In the genomic region with DNA sequence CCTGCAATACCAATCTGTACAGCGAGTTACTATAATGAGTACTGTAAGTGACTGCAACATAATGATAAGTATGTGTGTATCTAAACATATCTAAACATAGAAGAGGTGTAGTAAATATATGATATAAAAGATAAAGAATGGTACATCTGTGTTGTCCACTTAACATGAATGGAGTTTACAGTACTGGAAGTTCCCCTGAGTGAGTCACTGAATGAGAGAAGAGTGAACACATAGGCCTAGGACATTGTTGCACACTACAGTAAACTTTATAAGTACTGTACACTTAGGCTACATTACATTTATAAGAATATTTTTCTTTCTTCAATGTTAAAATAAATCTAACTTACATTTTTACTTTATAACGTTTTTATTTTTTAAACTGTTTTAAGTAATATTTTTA, we compare ENCODE assay signal across 16 cellular contexts.
"Had no signal": no experiment of that assay in that cellular context is flagged by ENCODE, and none has a peak within 500 bp of the region (broad histone marks: within the 10 kb centered on the region; RNA-seq: fewer than 3 reads in every experiment).

No MANE protein-coding gene starts in this region.

- H3K36me3 ChIP-seq: gastrocnemius medialis, neutrophil, thoracic aorta, transverse colon had no signal

- H3K4me3 ChIP-seq: gastrocnemius medialis, lung, psoas muscle, thoracic aorta, transverse colon had no signal

- ATAC-seq: gastrocnemius medialis; left colon; left ventricle myocardium superior; naive thymus-derived CD4-positive, alpha-beta T cell; psoas muscle; sciatic nerve; stimulated activated naive B cell treated with anti-CD40 and anti-IgM and Interleukin-4, amounts not matched to agents 10 μg/mL and 1 μg/mL and 100 μg/mL, for 72 hours; stimulated activated naive CD8-positive, alpha-beta T cell treated with anti-CD3 and anti-CD28 coated beads, Interleukin-15, amount 100 ng/mL, for 72 hours had no signal

- DNase-seq: gastrocnemius medialis; islet precursor cell; left colon; left ventricle myocardium superior; naive thymus-derived CD4-positive, alpha-beta T cell; nephron progenitor cell; psoas muscle; stimulated activated CD4-positive, alpha-beta T cell treated with anti-CD3 and anti-CD28 coated beads, Interleukin-2, amount 100 ng/mL, for 24 hours; stimulated activated CD4-positive, alpha-beta T cell treated with anti-CD3 and anti-CD28 coated beads, Interleukin-4, amount 100 ng/mL, for 4 hours; stimulated activated naive B cell treated with anti-CD40 and anti-IgM and Interleukin-4, amounts not matched to agents 10 μg/mL and 1 μg/mL and 100 μg/mL, for 72 hours; stimulated activated naive CD8-positive, alpha-beta T cell treated with anti-CD3 and anti-CD28 coated beads, Interleukin-15, amount 100 ng/mL, for 72 hours; transverse colon had no signal

- H3K27me3 ChIP-seq: gastrocnemius medialis, neutrophil, transverse colon had no signal

- H3K27ac ChIP-seq: gastrocnemius medialis, neutrophil, psoas muscle, thoracic aorta, transverse colon had no signal

- H3K4me1 ChIP-seq: gastrocnemius medialis, psoas muscle, transverse colon had no signal

- H3K9me3 ChIP-seq: gastrocnemius medialis, neutrophil, psoas muscle, thoracic aorta, transverse colon had no signal
